In genomic region chr9:38362912-38363588, GRCh38 we compare ENCODE assay signal across 1 cellular context.
TF ChIP-seq lines count a peak whose summit lies in the region.

No MANE protein-coding gene starts in this region.

TF ChIP-seq in K562, 482 proteins besides CTCF, POLR2A, EP300 and RAD21 (continues in another document):
- TF ChIP-seq, protein P1, sequence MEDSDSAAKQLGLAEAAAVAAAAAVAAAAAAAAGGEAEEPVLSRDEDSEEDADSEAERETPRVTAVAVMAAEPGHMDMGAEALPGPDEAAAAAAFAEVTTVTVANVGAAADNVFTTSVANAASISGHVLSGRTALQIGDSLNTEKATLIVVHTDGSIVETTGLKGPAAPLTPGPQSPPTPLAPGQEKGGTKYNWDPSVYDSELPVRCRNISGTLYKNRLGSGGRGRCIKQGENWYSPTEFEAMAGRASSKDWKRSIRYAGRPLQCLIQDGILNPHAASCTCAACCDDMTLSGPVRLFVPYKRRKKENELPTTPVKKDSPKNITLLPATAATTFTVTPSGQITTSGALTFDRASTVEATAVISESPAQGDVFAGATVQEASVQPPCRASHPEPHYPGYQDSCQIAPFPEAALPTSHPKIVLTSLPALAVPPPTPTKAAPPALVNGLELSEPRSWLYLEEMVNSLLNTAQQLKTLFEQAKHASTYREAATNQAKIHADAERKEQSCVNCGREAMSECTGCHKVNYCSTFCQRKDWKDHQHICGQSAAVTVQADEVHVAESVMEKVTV (CRISPR knock-in tag; IDR thresholded peaks at IDR 0.05): peak; percentile 67
- TF ChIP-seq SMC3 (conservative IDR thresholded peaks at IDR 0.05; ENCODE audit: insufficient read depth, low read depth, low read length) (peak; percentile 78), JUND (IDR thresholded peaks at IDR 0.05; ENCODE audit: borderline replicate concordance, low read depth, low read length) (no peak), JUND (tag; IDR thresholded peaks at IDR 0.05; ENCODE audit: borderline replicate concordance, low read depth, low read length) (no peak), ADNP (tag; IDR thresholded peaks at IDR 0.05) (no peak), TFAP4 (CRISPR knock-in tag; IDR thresholded peaks at IDR 0.05; ENCODE audit: borderline replicate concordance) (no peak), HIVEP1 (CRISPR knock-in tag; IDR thresholded peaks at IDR 0.05) (no peak), ZNF384 (IDR thresholded peaks at IDR 0.05; ENCODE audit: low read depth, low read length) (peak; percentile 83), NCOR1 (IDR thresholded peaks at IDR 0.05) (no peak), RBM17 (IDR thresholded peaks at IDR 0.05; ENCODE audit: borderline replicate concordance, low read depth, low read length) (no peak), ELK1 (CRISPR knock-in tag; IDR thresholded peaks at IDR 0.05) (no peak), ZKSCAN8 (CRISPR knock-in tag; IDR thresholded peaks at IDR 0.05) (no peak), XRCC5 (IDR thresholded peaks at IDR 0.05; ENCODE audit: low read depth, low read length) (no peak), ETV6 (IDR thresholded peaks at IDR 0.05; ENCODE audit: borderline replicate concordance in 1 of 2, low read depth in 2 of 2, low read length in 1 of 2) (no peak), ETV6 (CRISPR knock-in tag; IDR thresholded peaks at IDR 0.05; ENCODE audit: borderline replicate concordance) (no peak), ZNF12 (CRISPR knock-in tag; IDR thresholded peaks at IDR 0.05) (no peak), ZC3H11A (IDR thresholded peaks at IDR 0.05; ENCODE audit: low read depth, low read length) (no peak), ZNF224 (CRISPR knock-in tag; IDR thresholded peaks at IDR 0.05) (no peak), CBX1 (IDR thresholded peaks at IDR 0.05; ENCODE audit: low read depth) (no peak), NFE2L1 (tag; IDR thresholded peaks at IDR 0.05; ENCODE audit: borderline replicate concordance, low read depth) (no peak), NFIX (CRISPR knock-in tag; IDR thresholded peaks at IDR 0.05; ENCODE audit: low read depth) (no peak), DACH1 (IDR thresholded peaks at IDR 0.05; ENCODE audit: partially characterized antibody) (no peak), SMARCC2 (IDR thresholded peaks at IDR 0.05; ENCODE audit: low read depth) (no peak), POLR3G (IDR thresholded peaks at IDR 0.05; ENCODE audit: extremely low read depth, insufficient read length, insufficient replicate concordance) (no peak), POLR2B (IDR thresholded peaks at IDR 0.05; ENCODE audit: low read depth, partially characterized antibody) (no peak), U2AF2 (optimal IDR thresholded peaks at IDR 0.05; ENCODE audit: low read depth, low read length) (no peak), NR3C1 (CRISPR knock-in tag; IDR thresholded peaks at IDR 0.05) (no peak), ZNF239 (CRISPR knock-in tag; IDR thresholded peaks at IDR 0.05) (no peak), ZSCAN32 (CRISPR knock-in tag; IDR thresholded peaks at IDR 0.05) (no peak), KAT2B (IDR thresholded peaks at IDR 0.05; ENCODE audit: low read depth, low read length) (no peak), CHD7 (IDR thresholded peaks at IDR 0.05; ENCODE audit: low read depth, low read length) (no peak), RB1 (IDR thresholded peaks at IDR 0.05; ENCODE audit: low read depth) (0 out of 2 replicates have a peak, but pooled peaks have one; percentile 19), MAFG (tag; conservative IDR thresholded peaks at IDR 0.05) (no peak), THRAP3 (IDR thresholded peaks at IDR 0.05; ENCODE audit: borderline replicate concordance) (no peak), FOSL1 (tag; conservative IDR thresholded peaks at IDR 0.05) (no peak), SRSF1 (IDR thresholded peaks at IDR 0.05; ENCODE audit: low read depth, low read length) (no peak), FOXM1 (IDR thresholded peaks at IDR 0.05; ENCODE audit: low read depth) (no peak), FOXM1 (CRISPR knock-in tag; IDR thresholded peaks at IDR 0.05; ENCODE audit: low read depth) (no peak), DPF2 (IDR thresholded peaks at IDR 0.05) (no peak), NFXL1 (CRISPR knock-in tag; IDR thresholded peaks at IDR 0.05) (no peak), ZNF280A (IDR thresholded peaks at IDR 0.05; ENCODE audit: low read depth, partially characterized antibody) (no peak), STAT5A (IDR thresholded peaks at IDR 0.05; ENCODE audit: borderline replicate concordance, low read length) (no peak), MYC (IDR thresholded peaks at IDR 0.05; ENCODE audit: low read depth, low read length) (peak; percentile 54; the same call in 1 of the 2 replicates), MYC (CRISPR knock-in tag; IDR thresholded peaks at IDR 0.05; ENCODE audit: borderline replicate concordance, low read depth) (no peak)
- TF ChIP-seq, protein P2, sequence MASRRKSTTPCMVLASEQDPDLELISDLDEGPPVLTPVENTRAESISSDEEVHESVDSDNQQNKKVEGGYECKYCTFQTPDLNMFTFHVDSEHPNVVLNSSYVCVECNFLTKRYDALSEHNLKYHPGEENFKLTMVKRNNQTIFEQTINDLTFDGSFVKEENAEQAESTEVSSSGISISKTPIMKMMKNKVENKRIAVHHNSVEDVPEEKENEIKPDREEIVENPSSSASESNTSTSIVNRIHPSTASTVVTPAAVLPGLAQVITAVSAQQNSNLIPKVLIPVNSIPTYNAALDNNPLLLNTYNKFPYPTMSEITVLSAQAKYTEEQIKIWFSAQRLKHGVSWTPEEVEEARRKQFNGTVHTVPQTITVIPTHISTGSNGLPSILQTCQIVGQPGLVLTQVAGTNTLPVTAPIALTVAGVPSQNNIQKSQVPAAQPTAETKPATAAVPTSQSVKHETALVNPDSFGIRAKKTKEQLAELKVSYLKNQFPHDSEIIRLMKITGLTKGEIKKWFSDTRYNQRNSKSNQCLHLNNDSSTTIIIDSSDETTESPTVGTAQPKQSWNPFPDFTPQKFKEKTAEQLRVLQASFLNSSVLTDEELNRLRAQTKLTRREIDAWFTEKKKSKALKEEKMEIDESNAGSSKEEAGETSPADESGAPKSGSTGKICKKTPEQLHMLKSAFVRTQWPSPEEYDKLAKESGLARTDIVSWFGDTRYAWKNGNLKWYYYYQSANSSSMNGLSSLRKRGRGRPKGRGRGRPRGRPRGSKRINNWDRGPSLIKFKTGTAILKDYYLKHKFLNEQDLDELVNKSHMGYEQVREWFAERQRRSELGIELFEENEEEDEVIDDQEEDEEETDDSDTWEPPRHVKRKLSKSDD (conservative IDR thresholded peaks at IDR 0.05; ENCODE audit: low read length): no peak
- TF ChIP-seq, protein P3, sequence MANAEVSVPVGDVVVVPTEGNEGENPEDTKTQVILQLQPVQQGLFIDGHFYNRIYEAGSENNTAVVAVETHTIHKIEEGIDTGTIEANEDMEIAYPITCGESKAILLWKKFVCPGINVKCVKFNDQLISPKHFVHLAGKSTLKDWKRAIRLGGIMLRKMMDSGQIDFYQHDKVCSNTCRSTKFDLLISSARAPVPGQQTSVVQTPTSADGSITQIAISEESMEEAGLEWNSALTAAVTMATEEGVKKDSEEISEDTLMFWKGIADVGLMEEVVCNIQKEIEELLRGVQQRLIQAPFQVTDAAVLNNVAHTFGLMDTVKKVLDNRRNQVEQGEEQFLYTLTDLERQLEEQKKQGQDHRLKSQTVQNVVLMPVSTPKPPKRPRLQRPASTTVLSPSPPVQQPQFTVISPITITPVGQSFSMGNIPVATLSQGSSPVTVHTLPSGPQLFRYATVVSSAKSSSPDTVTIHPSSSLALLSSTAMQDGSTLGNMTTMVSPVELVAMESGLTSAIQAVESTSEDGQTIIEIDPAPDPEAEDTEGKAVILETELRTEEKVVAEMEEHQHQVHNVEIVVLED (CRISPR knock-in tag; IDR thresholded peaks at IDR 0.05): no peak
